ENCODE assay signal across 1 cellular context in the genomic region with DNA sequence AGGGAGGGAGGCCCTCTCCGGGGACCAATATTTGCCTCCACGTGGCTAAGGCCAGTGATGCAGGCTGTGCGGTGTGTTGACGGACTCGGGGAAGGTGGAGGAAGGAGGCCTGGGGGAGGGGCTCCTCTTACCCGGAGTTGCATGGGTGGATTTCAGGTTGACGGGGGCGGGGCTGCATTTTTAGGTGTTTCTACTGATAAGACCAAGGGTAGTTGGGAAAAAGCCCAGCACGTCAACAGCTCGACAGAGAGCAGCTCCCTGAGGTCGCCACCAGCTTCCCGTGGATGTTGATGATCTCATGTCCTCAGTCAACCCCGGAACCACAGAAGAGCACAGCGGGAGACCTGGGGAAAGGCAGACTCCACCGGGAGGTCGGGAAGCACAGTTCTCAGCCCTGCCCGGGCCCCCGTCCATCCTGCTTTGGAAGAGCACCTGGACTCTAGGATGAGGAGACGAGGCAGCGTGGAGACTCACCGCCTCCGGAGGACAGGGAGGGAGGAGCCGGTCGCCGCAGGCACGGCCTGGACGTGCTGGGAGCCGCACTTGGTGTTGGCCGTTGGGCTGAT.
TF ChIP-seq lines count a peak whose summit lies in the region.

No MANE protein-coding gene starts in this region.

TF ChIP-seq in HEK293, 187 proteins besides CTCF, POLR2A, EP300 and RAD21 (continued from another document):
- TF ChIP-seq, protein P1, sequence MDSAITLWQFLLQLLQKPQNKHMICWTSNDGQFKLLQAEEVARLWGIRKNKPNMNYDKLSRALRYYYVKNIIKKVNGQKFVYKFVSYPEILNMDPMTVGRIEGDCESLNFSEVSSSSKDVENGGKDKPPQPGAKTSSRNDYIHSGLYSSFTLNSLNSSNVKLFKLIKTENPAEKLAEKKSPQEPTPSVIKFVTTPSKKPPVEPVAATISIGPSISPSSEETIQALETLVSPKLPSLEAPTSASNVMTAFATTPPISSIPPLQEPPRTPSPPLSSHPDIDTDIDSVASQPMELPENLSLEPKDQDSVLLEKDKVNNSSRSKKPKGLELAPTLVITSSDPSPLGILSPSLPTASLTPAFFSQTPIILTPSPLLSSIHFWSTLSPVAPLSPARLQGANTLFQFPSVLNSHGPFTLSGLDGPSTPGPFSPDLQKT (IDR thresholded peaks at IDR 0.05; ENCODE audit: borderline replicate concordance, low read depth, low read length): no peak
- TF ChIP-seq ZNF626 (tag by site-specific recombination; IDR thresholded peaks at IDR 0.05) (no peak), ZNF76 (tag by site-specific recombination; IDR thresholded peaks at IDR 0.05; ENCODE audit: borderline replicate concordance, low read depth) (peak; percentile 33; the same call in 1 of the 2 replicates), ZFP3 (tag by site-specific recombination; IDR thresholded peaks at IDR 0.05; ENCODE audit: low read depth) (no peak), OVOL3 (tag by site-specific recombination; IDR thresholded peaks at IDR 0.05) (no peak), ZNF664 (tag by site-specific recombination; IDR thresholded peaks at IDR 0.05) (no peak), YY1 (tag by site-specific recombination; IDR thresholded peaks at IDR 0.05) (no peak), ZFHX2 (tag by site-specific recombination; conservative IDR thresholded peaks at IDR 0.05) (peak; percentile 66), ZNF555 (tag by site-specific recombination; conservative IDR thresholded peaks at IDR 0.05) (no peak), OSR2 (tag by site-specific recombination; IDR thresholded peaks at IDR 0.05) (peak; percentile 33; the same call in 1 of the 2 replicates), WT1 (tag by site-specific recombination; IDR thresholded peaks at IDR 0.05) (0 out of 2 replicates have a peak, but pooled peaks have one; percentile 9), ZNF561 (tag by site-specific recombination; IDR thresholded peaks at IDR 0.05; ENCODE audit: borderline replicate concordance) (no peak), FEZF1 (tag by site-specific recombination; IDR thresholded peaks at IDR 0.05) (no peak), KLF1 (tag by site-specific recombination; IDR thresholded peaks at IDR 0.05) (peak; percentile 98), ZNF571 (tag by site-specific recombination; IDR thresholded peaks at IDR 0.05) (no peak), ZNF175 (tag by site-specific recombination; IDR thresholded peaks at IDR 0.05) (no peak), MYNN (tag by site-specific recombination; IDR thresholded peaks at IDR 0.05; ENCODE audit: borderline replicate concordance) (no peak), ZIC2 (tag by site-specific recombination; IDR thresholded peaks at IDR 0.05) (peak; percentile 92), ZNF274 (IDR thresholded peaks at IDR 0.05; ENCODE audit: low read length) (no peak), ZNF274 (tag by site-specific recombination; IDR thresholded peaks at IDR 0.05; ENCODE audit: borderline replicate concordance) (no peak), ZFP69B (tag by site-specific recombination; IDR thresholded peaks at IDR 0.05) (no peak), ZNF701 (tag by site-specific recombination; IDR thresholded peaks at IDR 0.05) (no peak), GFI1B (tag by site-specific recombination; IDR thresholded peaks at IDR 0.05) (no peak), ZNF514 (tag by site-specific recombination; IDR thresholded peaks at IDR 0.05) (no peak), ZXDB (tag by site-specific recombination; IDR thresholded peaks at IDR 0.05) (no peak), ZNF473 (tag by site-specific recombination; IDR thresholded peaks at IDR 0.05) (0 out of 2 replicates have a peak, but pooled peaks have one; percentile 12), ZNF350 (tag by site-specific recombination; IDR thresholded peaks at IDR 0.05) (no peak), SALL2 (tag by site-specific recombination; IDR thresholded peaks at IDR 0.05; ENCODE audit: borderline replicate concordance) (no peak), ZNF654 (tag by site-specific recombination; IDR thresholded peaks at IDR 0.05; ENCODE audit: low read depth) (no peak), ZNF777 (tag by site-specific recombination; IDR thresholded peaks at IDR 0.05; ENCODE audit: borderline replicate concordance) (no peak), REPIN1 (tag by site-specific recombination; IDR thresholded peaks at IDR 0.05; ENCODE audit: low read depth) (no peak), ZNF544 (tag by site-specific recombination; IDR thresholded peaks at IDR 0.05) (no peak), GLI4 (tag by site-specific recombination; IDR thresholded peaks at IDR 0.05) (no peak), ZNF155 (tag by site-specific recombination; IDR thresholded peaks at IDR 0.05) (no peak), ZNF169 (tag by site-specific recombination; IDR thresholded peaks at IDR 0.05) (no peak), ZNF184 (tag by site-specific recombination; IDR thresholded peaks at IDR 0.05) (no peak), ZNF10 (tag by site-specific recombination; IDR thresholded peaks at IDR 0.05) (no peak)
- TF ChIP-seq, protein P2, sequence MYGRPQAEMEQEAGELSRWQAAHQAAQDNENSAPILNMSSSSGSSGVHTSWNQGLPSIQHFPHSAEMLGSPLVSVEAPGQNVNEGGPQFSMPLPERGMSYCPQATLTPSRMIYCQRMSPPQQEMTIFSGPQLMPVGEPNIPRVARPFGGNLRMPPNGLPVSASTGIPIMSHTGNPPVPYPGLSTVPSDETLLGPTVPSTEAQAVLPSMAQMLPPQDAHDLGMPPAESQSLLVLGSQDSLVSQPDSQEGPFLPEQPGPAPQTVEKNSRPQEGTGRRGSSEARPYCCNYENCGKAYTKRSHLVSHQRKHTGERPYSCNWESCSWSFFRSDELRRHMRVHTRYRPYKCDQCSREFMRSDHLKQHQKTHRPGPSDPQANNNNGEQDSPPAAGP (tag by site-specific recombination; IDR thresholded peaks at IDR 0.05): peak; percentile 56; the same call in 1 of the 2 replicates
- TF ChIP-seq, protein P3, sequence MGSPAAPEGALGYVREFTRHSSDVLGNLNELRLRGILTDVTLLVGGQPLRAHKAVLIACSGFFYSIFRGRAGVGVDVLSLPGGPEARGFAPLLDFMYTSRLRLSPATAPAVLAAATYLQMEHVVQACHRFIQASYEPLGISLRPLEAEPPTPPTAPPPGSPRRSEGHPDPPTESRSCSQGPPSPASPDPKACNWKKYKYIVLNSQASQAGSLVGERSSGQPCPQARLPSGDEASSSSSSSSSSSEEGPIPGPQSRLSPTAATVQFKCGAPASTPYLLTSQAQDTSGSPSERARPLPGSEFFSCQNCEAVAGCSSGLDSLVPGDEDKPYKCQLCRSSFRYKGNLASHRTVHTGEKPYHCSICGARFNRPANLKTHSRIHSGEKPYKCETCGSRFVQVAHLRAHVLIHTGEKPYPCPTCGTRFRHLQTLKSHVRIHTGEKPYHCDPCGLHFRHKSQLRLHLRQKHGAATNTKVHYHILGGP (tag by site-specific recombination; IDR thresholded peaks at IDR 0.05): no peak
- TF ChIP-seq, protein P4, sequence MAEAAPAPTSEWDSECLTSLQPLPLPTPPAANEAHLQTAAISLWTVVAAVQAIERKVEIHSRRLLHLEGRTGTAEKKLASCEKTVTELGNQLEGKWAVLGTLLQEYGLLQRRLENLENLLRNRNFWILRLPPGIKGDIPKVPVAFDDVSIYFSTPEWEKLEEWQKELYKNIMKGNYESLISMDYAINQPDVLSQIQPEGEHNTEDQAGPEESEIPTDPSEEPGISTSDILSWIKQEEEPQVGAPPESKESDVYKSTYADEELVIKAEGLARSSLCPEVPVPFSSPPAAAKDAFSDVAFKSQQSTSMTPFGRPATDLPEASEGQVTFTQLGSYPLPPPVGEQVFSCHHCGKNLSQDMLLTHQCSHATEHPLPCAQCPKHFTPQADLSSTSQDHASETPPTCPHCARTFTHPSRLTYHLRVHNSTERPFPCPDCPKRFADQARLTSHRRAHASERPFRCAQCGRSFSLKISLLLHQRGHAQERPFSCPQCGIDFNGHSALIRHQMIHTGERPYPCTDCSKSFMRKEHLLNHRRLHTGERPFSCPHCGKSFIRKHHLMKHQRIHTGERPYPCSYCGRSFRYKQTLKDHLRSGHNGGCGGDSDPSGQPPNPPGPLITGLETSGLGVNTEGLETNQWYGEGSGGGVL (tag by site-specific recombination; IDR thresholded peaks at IDR 0.05): no peak
- TF ChIP-seq, protein P5, sequence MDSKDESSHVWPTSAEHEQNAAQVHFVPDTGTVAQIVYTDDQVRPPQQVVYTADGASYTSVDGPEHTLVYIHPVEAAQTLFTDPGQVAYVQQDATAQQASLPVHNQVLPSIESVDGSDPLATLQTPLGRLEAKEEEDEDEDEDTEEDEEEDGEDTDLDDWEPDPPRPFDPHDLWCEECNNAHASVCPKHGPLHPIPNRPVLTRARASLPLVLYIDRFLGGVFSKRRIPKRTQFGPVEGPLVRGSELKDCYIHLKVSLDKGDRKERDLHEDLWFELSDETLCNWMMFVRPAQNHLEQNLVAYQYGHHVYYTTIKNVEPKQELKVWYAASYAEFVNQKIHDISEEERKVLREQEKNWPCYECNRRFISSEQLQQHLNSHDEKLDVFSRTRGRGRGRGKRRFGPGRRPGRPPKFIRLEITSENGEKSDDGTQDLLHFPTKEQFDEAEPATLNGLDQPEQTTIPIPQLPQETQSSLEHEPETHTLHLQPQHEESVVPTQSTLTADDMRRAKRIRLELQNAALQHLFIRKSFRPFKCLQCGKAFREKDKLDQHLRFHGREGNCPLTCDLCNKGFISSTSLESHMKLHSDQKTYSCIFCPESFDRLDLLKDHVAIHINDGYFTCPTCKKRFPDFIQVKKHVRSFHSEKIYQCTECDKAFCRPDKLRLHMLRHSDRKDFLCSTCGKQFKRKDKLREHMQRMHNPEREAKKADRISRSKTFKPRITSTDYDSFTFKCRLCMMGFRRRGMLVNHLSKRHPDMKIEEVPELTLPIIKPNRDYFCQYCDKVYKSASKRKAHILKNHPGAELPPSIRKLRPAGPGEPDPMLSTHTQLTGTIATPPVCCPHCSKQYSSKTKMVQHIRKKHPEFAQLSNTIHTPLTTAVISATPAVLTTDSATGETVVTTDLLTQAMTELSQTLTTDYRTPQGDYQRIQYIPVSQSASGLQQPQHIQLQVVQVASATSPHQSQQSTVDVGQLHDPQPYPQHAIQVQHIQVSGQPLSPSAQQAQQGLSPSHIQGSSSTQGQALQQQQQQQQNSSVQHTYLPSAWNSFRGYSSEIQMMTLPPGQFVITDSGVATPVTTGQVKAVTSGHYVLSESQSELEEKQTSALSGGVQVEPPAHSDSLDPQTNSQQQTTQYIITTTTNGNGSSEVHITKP (tag by site-specific recombination; IDR thresholded peaks at IDR 0.05): peak; percentile 32; the same call in 1 of the 2 replicates
- TF ChIP-seq, protein P6, sequence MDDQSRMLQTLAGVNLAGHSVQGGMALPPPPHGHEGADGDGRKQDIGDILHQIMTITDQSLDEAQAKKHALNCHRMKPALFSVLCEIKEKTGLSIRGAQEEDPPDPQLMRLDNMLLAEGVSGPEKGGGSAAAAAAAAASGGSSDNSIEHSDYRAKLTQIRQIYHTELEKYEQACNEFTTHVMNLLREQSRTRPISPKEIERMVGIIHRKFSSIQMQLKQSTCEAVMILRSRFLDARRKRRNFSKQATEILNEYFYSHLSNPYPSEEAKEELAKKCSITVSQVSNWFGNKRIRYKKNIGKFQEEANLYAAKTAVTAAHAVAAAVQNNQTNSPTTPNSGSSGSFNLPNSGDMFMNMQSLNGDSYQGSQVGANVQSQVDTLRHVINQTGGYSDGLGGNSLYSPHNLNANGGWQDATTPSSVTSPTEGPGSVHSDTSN (CRISPR knock-in tag; IDR thresholded peaks at IDR 0.05): no peak
- TF ChIP-seq, protein P7, sequence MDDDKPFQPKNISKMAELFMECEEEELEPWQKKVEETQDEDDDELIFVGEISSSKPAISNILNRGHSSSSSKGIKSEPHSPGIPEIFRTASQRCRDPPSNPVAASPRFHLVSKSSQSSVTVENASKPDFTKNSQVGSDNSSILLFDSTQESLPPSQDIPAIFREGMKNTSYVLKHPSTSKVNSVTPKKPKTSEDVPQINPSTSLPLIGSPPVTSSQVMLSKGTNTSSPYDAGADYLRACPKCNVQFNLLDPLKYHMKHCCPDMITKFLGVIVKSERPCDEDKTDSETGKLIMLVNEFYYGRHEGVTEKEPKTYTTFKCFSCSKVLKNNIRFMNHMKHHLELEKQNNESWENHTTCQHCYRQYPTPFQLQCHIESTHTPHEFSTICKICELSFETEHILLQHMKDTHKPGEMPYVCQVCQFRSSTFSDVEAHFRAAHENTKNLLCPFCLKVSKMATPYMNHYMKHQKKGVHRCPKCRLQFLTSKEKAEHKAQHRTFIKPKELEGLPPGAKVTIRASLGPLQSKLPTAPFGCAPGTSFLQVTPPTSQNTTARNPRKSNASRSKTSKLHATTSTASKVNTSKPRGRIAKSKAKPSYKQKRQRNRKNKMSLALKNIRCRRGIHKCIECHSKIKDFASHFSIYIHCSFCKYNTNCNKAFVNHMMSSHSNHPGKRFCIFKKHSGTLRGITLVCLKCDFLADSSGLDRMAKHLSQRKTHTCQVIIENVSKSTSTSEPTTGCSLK (tag by site-specific recombination; IDR thresholded peaks at IDR 0.05): no peak
- TF ChIP-seq, protein P8, sequence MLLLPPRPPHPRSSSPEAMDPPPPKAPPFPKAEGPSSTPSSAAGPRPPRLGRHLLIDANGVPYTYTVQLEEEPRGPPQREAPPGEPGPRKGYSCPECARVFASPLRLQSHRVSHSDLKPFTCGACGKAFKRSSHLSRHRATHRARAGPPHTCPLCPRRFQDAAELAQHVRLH (tag by site-specific recombination; IDR thresholded peaks at IDR 0.05): no peak
- TF ChIP-seq, protein P9, sequence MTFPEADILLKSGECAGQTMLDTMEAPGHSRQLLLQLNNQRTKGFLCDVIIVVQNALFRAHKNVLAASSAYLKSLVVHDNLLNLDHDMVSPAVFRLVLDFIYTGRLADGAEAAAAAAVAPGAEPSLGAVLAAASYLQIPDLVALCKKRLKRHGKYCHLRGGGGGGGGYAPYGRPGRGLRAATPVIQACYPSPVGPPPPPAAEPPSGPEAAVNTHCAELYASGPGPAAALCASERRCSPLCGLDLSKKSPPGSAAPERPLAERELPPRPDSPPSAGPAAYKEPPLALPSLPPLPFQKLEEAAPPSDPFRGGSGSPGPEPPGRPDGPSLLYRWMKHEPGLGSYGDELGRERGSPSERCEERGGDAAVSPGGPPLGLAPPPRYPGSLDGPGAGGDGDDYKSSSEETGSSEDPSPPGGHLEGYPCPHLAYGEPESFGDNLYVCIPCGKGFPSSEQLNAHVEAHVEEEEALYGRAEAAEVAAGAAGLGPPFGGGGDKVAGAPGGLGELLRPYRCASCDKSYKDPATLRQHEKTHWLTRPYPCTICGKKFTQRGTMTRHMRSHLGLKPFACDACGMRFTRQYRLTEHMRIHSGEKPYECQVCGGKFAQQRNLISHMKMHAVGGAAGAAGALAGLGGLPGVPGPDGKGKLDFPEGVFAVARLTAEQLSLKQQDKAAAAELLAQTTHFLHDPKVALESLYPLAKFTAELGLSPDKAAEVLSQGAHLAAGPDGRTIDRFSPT (tag by site-specific recombination; IDR thresholded peaks at IDR 0.05): no peak
- TF ChIP-seq, protein P10, sequence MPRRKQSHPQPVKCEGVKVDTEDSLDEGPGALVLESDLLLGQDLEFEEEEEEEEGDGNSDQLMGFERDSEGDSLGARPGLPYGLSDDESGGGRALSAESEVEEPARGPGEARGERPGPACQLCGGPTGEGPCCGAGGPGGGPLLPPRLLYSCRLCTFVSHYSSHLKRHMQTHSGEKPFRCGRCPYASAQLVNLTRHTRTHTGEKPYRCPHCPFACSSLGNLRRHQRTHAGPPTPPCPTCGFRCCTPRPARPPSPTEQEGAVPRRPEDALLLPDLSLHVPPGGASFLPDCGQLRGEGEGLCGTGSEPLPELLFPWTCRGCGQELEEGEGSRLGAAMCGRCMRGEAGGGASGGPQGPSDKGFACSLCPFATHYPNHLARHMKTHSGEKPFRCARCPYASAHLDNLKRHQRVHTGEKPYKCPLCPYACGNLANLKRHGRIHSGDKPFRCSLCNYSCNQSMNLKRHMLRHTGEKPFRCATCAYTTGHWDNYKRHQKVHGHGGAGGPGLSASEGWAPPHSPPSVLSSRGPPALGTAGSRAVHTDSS (tag by site-specific recombination; IDR thresholded peaks at IDR 0.05): no peak
